Comparison of ENCODE assay signal across 19 cellular contexts in the genomic region with DNA sequence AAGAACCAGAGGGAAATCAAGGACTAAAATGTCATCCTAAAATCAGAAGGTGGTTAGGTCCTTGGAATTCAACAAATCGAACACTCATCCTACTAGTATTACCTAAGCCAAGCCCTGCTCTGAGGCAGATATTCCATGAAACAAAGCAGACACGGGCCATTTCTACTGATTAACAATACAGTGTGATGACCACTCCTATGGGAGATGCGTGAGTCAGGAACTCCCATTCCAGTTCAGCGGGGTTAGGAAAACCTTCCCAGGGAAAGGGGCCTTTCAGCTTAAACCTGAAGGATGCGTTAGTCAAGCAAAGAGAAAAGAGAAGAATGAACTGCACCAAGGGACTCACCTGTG.
DNase-seq lines count a peak whose midpoint lies in the region; ATAC-seq and TF ChIP-seq lines count a peak whose summit lies in the region.
"Had no signal": no experiment of that assay in that cellular context is flagged by ENCODE, and none has a peak within 500 bp of the region (broad histone marks: within the 10 kb centered on the region; RNA-seq: fewer than 3 reads in every experiment).

No MANE protein-coding gene starts in this region.

- H3K27ac ChIP-seq in IMR-90 (ENCODE audit: insufficient read depth, low read length): no peak overlapping the region
- no peak overlapping the region for H3K27ac ChIP-seq in neural progenitor cell
- H3K27ac ChIP-seq: C4-2B, SJSA1 had no signal

- no peak overlapping the region for H2BK5ac ChIP-seq in IMR-90 (ENCODE audit: low read depth, low read length, poor library complexity, severe bottlenecking)

- H3K23ac ChIP-seq in IMR-90 (ENCODE audit: low read depth, low read length): no peak overlapping the region

- no peak for DNase-seq in IMR-90
- peak; percentile 13 for DNase-seq in hepatic stellate cell (ENCODE audit: low spot score)
- DNase-seq in neural progenitor cell (ENCODE audit: low spot score): no peak
- no peak for DNase-seq in NCI-H146 treated with DMSO at 0.1 percent for 48 hours (lab: John Stamatoyannopoulos, UW; ENCODE audit: unreplicated experiment)
- DNase-seq in NCI-H446 (lab: John Stamatoyannopoulos, UW): no peak
- no peak for DNase-seq in NCI-H1436 treated with DMSO at 0.1 percent for 48 hours (lab: John Stamatoyannopoulos, UW)
- DNase-seq: CD8-positive, alpha-beta memory T cell; MG63; NCI-H1048; NCI-H1417 treated with DMSO at 0.1 percent for 48 hours; NCI-H1930; NCI-H226; NCI-H524; NCI-H774; OCI-M1 had no signal

- no peak for TF ChIP-seq POLR2A in IMR-90 (IDR thresholded peaks at IDR 0.05; ENCODE audit: low read depth, low read length)

- no peak overlapping the region for H3K27ac Mint-ChIP-seq in neural progenitor cell
- peak overlapping the region; percentile 1 for H3K27ac Mint-ChIP-seq in stimulated activated memory B cell treated with anti-CD40 and anti-IgM and Interleukin-4, amounts not matched to agents 10 μg/mL and 1 μg/mL and 100 μg/mL, for 72 hours
- H3K27ac Mint-ChIP-seq: CD8-positive, alpha-beta memory T cell had no signal

- TF ChIP-seq CTCF in IMR-90 (conservative IDR thresholded peaks at IDR 0.05; ENCODE audit: low read depth, low read length) (no peak), neural progenitor cell (IDR thresholded peaks at IDR 0.05) (no peak)

- 50% methylated on average over 1 of the region's 5 CpGs; no CpG with 5 or more reads in 1 of the 2 experiments for WGBS in IMR-90 (ENCODE audit: extremely low coverage in 2 of 2, insufficient read length in 1 of 2), 2 experiments

- peaks cover 2% of the 10 kb centered on the region for H3K4me1 Mint-ChIP-seq in neural progenitor cell
- H3K4me1 Mint-ChIP-seq in stimulated activated memory B cell treated with anti-CD40 and anti-IgM and Interleukin-4, amounts not matched to agents 10 μg/mL and 1 μg/mL and 100 μg/mL, for 72 hours: peaks cover 53% of the 10 kb centered on the region
- H3K4me1 Mint-ChIP-seq: CD8-positive, alpha-beta memory T cell had no signal

- H3K4me3 ChIP-seq in IMR-90 (ENCODE audit: insufficient read depth, low read depth, low read length): no peak overlapping the region
- H3K4me3 ChIP-seq in neural progenitor cell: no peak overlapping the region
- H3K4me3 ChIP-seq: MG63, SJSA1 had no signal

- H2BK20ac ChIP-seq in IMR-90 (ENCODE audit: low read depth, low read length): no peak overlapping the region

- H3K27me3 ChIP-seq in IMR-90 (ENCODE audit: control insufficient read depth, insufficient read depth, low read length): peaks cover 38% of the 10 kb centered on the region
- no peaks in the 10 kb centered on the region for H3K27me3 ChIP-seq in neural progenitor cell
- H3K27me3 ChIP-seq: MG63, SJSA1 had no signal

- no peak overlapping the region for H2AK9ac ChIP-seq in IMR-90 (replicated peaks; ENCODE audit: low read depth, low read length, poor library complexity)

- H2AFZ ChIP-seq in IMR-90 (replicated peaks; ENCODE audit: low read length, poor library complexity) (no peak overlapping the region), neural progenitor cell (replicated peaks) (no peak overlapping the region)

- dilution Hi-C loops in IMR-90 (cut with HindIII; ENCODE audit: low sequenced_read_pairs, unreplicated experiment): no loop called here

- peaks cover 15% of the 10 kb centered on the region for H3K27me3 Mint-ChIP-seq in neural progenitor cell (ENCODE audit: insufficient read depth, low read depth)
- H3K27me3 Mint-ChIP-seq in stimulated activated memory B cell treated with anti-CD40 and anti-IgM and Interleukin-4, amounts not matched to agents 10 μg/mL and 1 μg/mL and 100 μg/mL, for 72 hours: no peaks in the 10 kb centered on the region

- no peak overlapping the region for H3K18ac ChIP-seq in IMR-90 (ENCODE audit: low read depth, low read length)

- no peak overlapping the region for H4K8ac ChIP-seq in IMR-90 (ENCODE audit: low read depth in 2 of 2, low read length in 2 of 2)

- no peaks in the 10 kb centered on the region for H3K79me1 ChIP-seq in IMR-90 (ENCODE audit: low read depth in 1 of 2, low read length in 2 of 2)

- no peaks in the 10 kb centered on the region for H3K79me2 ChIP-seq in neural progenitor cell (ENCODE audit: low read depth)

- TF ChIP-seq RAD21 in IMR-90 (IDR thresholded peaks at IDR 0.05; ENCODE audit: low read length): no peak

- H2BK120ac ChIP-seq in IMR-90 (ENCODE audit: low read depth, low read length): no peak overlapping the region

- H2AK5ac ChIP-seq in IMR-90 (ENCODE audit: low read depth, low read length): 0 out of 2 replicates have a peak overlapping the region, but pooled peaks have one; percentile 11

- H3K9me3 Mint-ChIP-seq in neural progenitor cell: peaks cover 2% of the 10 kb centered on the region
- H3K9me3 Mint-ChIP-seq in stimulated activated memory B cell treated with anti-CD40 and anti-IgM and Interleukin-4, amounts not matched to agents 10 μg/mL and 1 μg/mL and 100 μg/mL, for 72 hours: peaks cover 7% of the 10 kb centered on the region
- H3K9me3 Mint-ChIP-seq: CD8-positive, alpha-beta memory T cell had no signal

- H3K9me1 ChIP-seq in IMR-90 (ENCODE audit: insufficient read depth, low read length): no peaks in the 10 kb centered on the region

- 0 out of 2 replicates have a peak overlapping the region, but pooled peaks have one; percentile 13 for H3K14ac ChIP-seq in IMR-90 (replicated peaks; ENCODE audit: low read depth, low read length)

- H3F3A ChIP-seq in neural progenitor cell (ENCODE audit: low read depth): peaks cover 4% of the 10 kb centered on the region

- H3K9ac ChIP-seq in IMR-90 (ENCODE audit: low read depth, low read length) (no peak overlapping the region), neural progenitor cell (no peak overlapping the region)

- H4K91ac ChIP-seq in IMR-90 (ENCODE audit: insufficient read depth, low read depth, low read length): no peak overlapping the region

- H3K56ac ChIP-seq in IMR-90 (ENCODE audit: extremely low read depth, insufficient read depth, low read length): no peak overlapping the region

- H3K9me3 ChIP-seq in IMR-90 (ENCODE audit: control insufficient read depth, insufficient read depth, low read length) (no peaks in the 10 kb centered on the region; the same call in 1 of the 2 replicates), neural progenitor cell (ENCODE audit: low read depth) (no peaks in the 10 kb centered on the region)
- H3K9me3 ChIP-seq: MG63, SJSA1 had no signal

- no peak overlapping the region for H3K4ac ChIP-seq in IMR-90 (ENCODE audit: low read depth, low read length)

- in situ Hi-C loops in IMR-90 (cut with MboI; ENCODE audit: low sequenced_read_pairs): no loop called here

- H3K4me2 ChIP-seq in IMR-90 (ENCODE audit: low read depth, low read length) (no peak overlapping the region), neural progenitor cell (no peak overlapping the region)

- CTCF ChIA-PET in IMR-90 (lab: Yijun Ruan, JAX): no interaction called here

- no peaks in the 10 kb centered on the region for H3K36me3 Mint-ChIP-seq in neural progenitor cell
- peaks cover 9% of the 10 kb centered on the region for H3K36me3 Mint-ChIP-seq in stimulated activated memory B cell treated with anti-CD40 and anti-IgM and Interleukin-4, amounts not matched to agents 10 μg/mL and 1 μg/mL and 100 μg/mL, for 72 hours

- peak overlapping the region; percentile 2 for H3K4me3 Mint-ChIP-seq in neural progenitor cell
- no peak overlapping the region for H3K4me3 Mint-ChIP-seq in stimulated activated memory B cell treated with anti-CD40 and anti-IgM and Interleukin-4, amounts not matched to agents 10 μg/mL and 1 μg/mL and 100 μg/mL, for 72 hours
- H3K4me3 Mint-ChIP-seq: CD8-positive, alpha-beta memory T cell had no signal

- H2BK15ac ChIP-seq in IMR-90 (ENCODE audit: low read depth, low read length): no peak overlapping the region

- no TSS peak for BruUV-seq in IMR-90 (replicated peaks; lab: Mats Ljungman, UMichigan)

- H3K36me3 ChIP-seq in IMR-90 (ENCODE audit: control insufficient read depth, insufficient read depth, low read length) (no peaks in the 10 kb centered on the region), neural progenitor cell (no peaks in the 10 kb centered on the region)
- H3K36me3 ChIP-seq: MG63, SJSA1 had no signal

- H4K20me1 ChIP-seq in IMR-90 (ENCODE audit: insufficient read depth, low read length): no peaks in the 10 kb centered on the region
- H4K20me1 ChIP-seq in neural progenitor cell (ENCODE audit: low read depth): no peaks in the 10 kb centered on the region

- no peak overlapping the region; the same call in 1 of the 2 replicates for H4K5ac ChIP-seq in IMR-90 (ENCODE audit: low read depth, low read length)

- POLR2A ChIA-PET in IMR-90 (lab: Charles Lee; ENCODE audit: unreplicated experiment): no interaction called here

- ATAC-seq in IMR-90 (ENCODE audit: low read depth): no peak
- no peak for ATAC-seq in stimulated activated memory B cell treated with anti-CD40 and anti-IgM and Interleukin-4, amounts not matched to agents 10 μg/mL and 1 μg/mL and 100 μg/mL, for 72 hours
- ATAC-seq in GM19324 (IDR thresholded peaks at IDR 0.05; ENCODE audit: low FRiP score, unreplicated experiment): no peak

- H3K4me1 ChIP-seq in IMR-90 (ENCODE audit: control insufficient read depth, insufficient read depth, low read length) (no peaks in the 10 kb centered on the region; the same call in 1 of the 2 replicates), neural progenitor cell (peaks cover 11% of the 10 kb centered on the region)

- intact Hi-C loops in IMR-90 (cut with micrococcal nuclease): no loop called here

TF ChIP-seq in IMR-90, 13 proteins besides CTCF, POLR2A, EP300 and RAD21:
- TF ChIP-seq NFE2L2 (IDR thresholded peaks at IDR 0.05; ENCODE audit: low read depth, low read length): no peak
- no peak for TF ChIP-seq ELK1 (IDR thresholded peaks at IDR 0.05; ENCODE audit: borderline replicate concordance, low read depth, low read length)
- TF ChIP-seq RFX5 (IDR thresholded peaks at IDR 0.05; ENCODE audit: low read depth, low read length): no peak
- no peak for TF ChIP-seq FOS (IDR thresholded peaks at IDR 0.05; ENCODE audit: low read depth, low read length)
- no peak for TF ChIP-seq MAZ (IDR thresholded peaks at IDR 0.05; ENCODE audit: borderline replicate concordance, low read depth, low read length)
- TF ChIP-seq RCOR1 (IDR thresholded peaks at IDR 0.05; ENCODE audit: insufficient replicate concordance, low read length): no peak
- no peak for TF ChIP-seq MXI1 (IDR thresholded peaks at IDR 0.05; ENCODE audit: borderline replicate concordance, low read depth, low read length)
- TF ChIP-seq MAFK (IDR thresholded peaks at IDR 0.05; ENCODE audit: low read depth, low read length): no peak
